Comparison of ENCODE assay signal across 11 cellular contexts in genomic region chr5:60487885-60488425, GRCh38.
DNase-seq lines count a peak whose midpoint lies in the region; ATAC-seq lines count a peak whose summit lies in the region.
"Had no signal": no experiment of that assay in that cellular context is flagged by ENCODE, and none has a peak within 500 bp of the region (broad histone marks: within the 10 kb centered on the region; RNA-seq: fewer than 3 reads in every experiment).

No MANE protein-coding gene starts in this region.

- intact Hi-C loops in aorta (cut with DNase I), result loop anchor here (5.0 kb wide), 3 partner anchors 39 to 101 kb away; no protein-coding TSS in a partner anchor

- in situ Hi-C loops in T47D (cut with HindIII; ENCODE audit: low pct_unique_long_range_greater_than_20kb, low sequenced_read_pairs), result no loop called here

- H3K4me1 ChIP-seq in mucosa of rectum (ENCODE audit: control insufficient read depth in 2 of 2, insufficient read depth in 2 of 2, low read length in 2 of 2) (peaks cover 0 to 4% of the 10 kb centered on the region in 2 donors), aorta (ENCODE audit: control insufficient read depth in 1 of 2, insufficient read depth in 2 of 2, low read length in 2 of 2) (peaks cover 2 to 5% of the 10 kb centered on the region in 2 donors)
- H3K4me1 ChIP-seq: SJCRH30 had no signal

- DNase-seq in NCI-H1417 treated with DMSO at 0.1 percent for 48 hours (lab: John Stamatoyannopoulos, UW) (peak; percentile 20), T47D (ENCODE audit: low read depth in 1 of 2, low spot score in 1 of 2) (peak; percentile 32 to 79), aorta (no peak), mesenteric fat pad (ENCODE audit: low spot score) (no peak)
- no peak for DNase-seq in stimulated activated naive CD4-positive, alpha-beta T cell treated with Interleukin-2 at 50 U/mL for 16 hours (lab: John Stamatoyannopoulos, UW)
- DNase-seq in activated naive CD4-positive, alpha-beta T cell treated with Interleukin-2 at 50 U/mL for 16 hours, result no peak
- DNase-seq: activated CD8-positive, alpha-beta memory T cell treated with anti-CD3 and anti-CD28 coated beads, Interleukin-2, amount 10 ng/mL, durations not matched to agents 7 days and 5 days; cerebellar nuclear complex; NCI-H1092; SJCRH30 had no signal

- 3 to 15% methylated on average over 16 of the region's 16 CpGs for WGBS in aorta, 2 donors

- H3K36me3 ChIP-seq in mucosa of rectum (ENCODE audit: control insufficient read depth in 2 of 2, insufficient read depth in 2 of 2, low read length in 2 of 2), result no peaks in the 10 kb centered on the region
- no peaks in the 10 kb centered on the region for H3K36me3 ChIP-seq in aorta (ENCODE audit: control insufficient read depth in 1 of 2, insufficient read depth in 2 of 2, low read length in 1 of 2)
- H3K36me3 ChIP-seq: SJCRH30 had no signal

- H3K27ac ChIP-seq in mucosa of rectum (ENCODE audit: low read depth in 2 of 2, low read length in 2 of 2) (no peak overlapping the region), aorta (ENCODE audit: low read depth in 1 of 2, low read length in 2 of 2) (peak overlapping the region; percentile 92 to 94)
- H3K27ac ChIP-seq: SJCRH30 had no signal

- no peaks in the 10 kb centered on the region for H3K27me3 ChIP-seq in mucosa of rectum (ENCODE audit: control insufficient read depth in 2 of 2, insufficient read depth in 2 of 2, low read length in 2 of 2)
- H3K27me3 ChIP-seq in aorta (ENCODE audit: control insufficient read depth in 1 of 2, insufficient read depth in 2 of 2, low read length in 1 of 2), result no peaks in the 10 kb centered on the region

- H3K9me3 ChIP-seq in mucosa of rectum (ENCODE audit: control insufficient read depth in 2 of 2, low read length in 2 of 2), result no peaks in the 10 kb centered on the region
- H3K9me3 ChIP-seq in aorta (ENCODE audit: control insufficient read depth, low read length), result no peaks in the 10 kb centered on the region
- H3K9me3 ChIP-seq: SJCRH30 had no signal

- peak overlapping the region; percentile 9 to 64 for H3K4me3 ChIP-seq in mucosa of rectum (ENCODE audit: low read length in 2 of 2)
- H3K4me3 ChIP-seq in aorta (ENCODE audit: low read length in 2 of 2), result peak overlapping the region; percentile 81 to 86
- H3K4me3 ChIP-seq: SJCRH30 had no signal

- peak; percentile 32 for ATAC-seq in aorta (ENCODE audit: low FRiP score)
- ATAC-seq: activated CD8-positive, alpha-beta memory T cell treated with anti-CD3 and anti-CD28 coated beads, Interleukin-2, amount 10 ng/mL, durations not matched to agents 7 days and 5 days had no signal

- no peak overlapping the region for H3K9ac ChIP-seq in mucosa of rectum (ENCODE audit: low read depth in 1 of 2, low read length in 2 of 2)

Comparison
In these comparisons a context has a peak if more than half of its experiments do, and no peak if none do; other contexts are left out.
1. DNase-seq: peak in NCI-H1417 treated with DMSO at 0.1 percent for 48 hours (single experiment) and T47D (2 of 2); none in aorta (0 of 2), stimulated activated naive CD4-positive, alpha-beta T cell treated with Interleukin-2 at 50 U/mL for 16 hours (single experiment), activated naive CD4-positive, alpha-beta T cell treated with Interleukin-2 at 50 U/mL for 16 hours (single experiment) and mesenteric fat pad (single experiment).
2. H3K27ac ChIP-seq: peak in aorta (2 of 2); none in mucosa of rectum (0 of 2).